Comparison of ENCODE assay signal across 16 cellular contexts in genomic region chr12:104637616-104638015, GRCh38.
DNase-seq lines count a peak whose midpoint lies in the region; ATAC-seq and TF ChIP-seq lines count a peak whose summit lies in the region.
"Had no signal": no experiment of that assay in that cellular context is flagged by ENCODE, and none has a peak within 500 bp of the region (broad histone marks: within the 10 kb centered on the region; RNA-seq: fewer than 3 reads in every experiment).

No MANE protein-coding gene starts in this region.

- H4K20me1 ChIP-seq in DND-41 (ENCODE audit: insufficient read depth, low read length), result peaks cover 62% of the 10 kb centered on the region

- H3K36me3 Mint-ChIP-seq in CD14-positive monocyte, result peaks cover 17 to 33% of the 10 kb centered on the region in 2 donors
- peaks cover 19% of the 10 kb centered on the region for H3K36me3 Mint-ChIP-seq in activated naive CD8-positive, alpha-beta T cell treated with anti-CD3 and anti-CD28 coated beads, Interleukin-2, amount 50 U/mL, for 24 hours (ENCODE audit: low read depth)

- H3K9me3 ChIP-seq in DND-41 (ENCODE audit: insufficient read depth, low read length, severe bottlenecking) (peaks cover 17% of the 10 kb centered on the region), lung (ENCODE audit: control insufficient read depth in 2 of 2, insufficient read depth in 1 of 2, low read length in 1 of 2) (no peaks in the 10 kb centered on the region), colonic mucosa (no peaks in the 10 kb centered on the region)
- H3K9me3 ChIP-seq: ovary, SJSA1, thoracic aorta had no signal

- no peak overlapping the region for H3K4me3 ChIP-seq in DND-41 (ENCODE audit: low read depth in 1 of 2, low read length in 2 of 2)
- H3K4me3 ChIP-seq in lung, result no peak overlapping the region
- H3K4me3 ChIP-seq in colonic mucosa, result no peak overlapping the region
- H3K4me3 ChIP-seq: ovary, SJSA1, thoracic aorta had no signal

- peak overlapping the region; percentile 62 to 64 for H3K4me3 Mint-ChIP-seq in CD14-positive monocyte
- H3K4me3 Mint-ChIP-seq in activated naive CD8-positive, alpha-beta T cell treated with anti-CD3 and anti-CD28 coated beads, Interleukin-2, amount 50 U/mL, for 24 hours, result peak overlapping the region; percentile 12

- H3K9me3 Mint-ChIP-seq in CD14-positive monocyte, result peaks cover 0 to 3% (median 2%) of the 10 kb centered on the region in 7 donors
- peaks cover 13% of the 10 kb centered on the region for H3K9me3 Mint-ChIP-seq in activated naive CD8-positive, alpha-beta T cell treated with anti-CD3 and anti-CD28 coated beads, Interleukin-2, amount 50 U/mL, for 24 hours

- peaks cover 0 to 3% (median 0%) of the 10 kb centered on the region in 3 donors for H3K27me3 Mint-ChIP-seq in CD14-positive monocyte (ENCODE audit: low read depth in 3 of 3)
- H3K27me3 Mint-ChIP-seq in activated naive CD8-positive, alpha-beta T cell treated with anti-CD3 and anti-CD28 coated beads, Interleukin-2, amount 50 U/mL, for 24 hours, result no peaks in the 10 kb centered on the region

- H3K27me3 ChIP-seq in DND-41 (ENCODE audit: insufficient read depth, low read length, poor library complexity) (no peaks in the 10 kb centered on the region), lung (ENCODE audit: control insufficient read depth, insufficient read depth) (no peaks in the 10 kb centered on the region), colonic mucosa (no peaks in the 10 kb centered on the region)
- H3K27me3 ChIP-seq: ovary, SJSA1 had no signal

- no peak overlapping the region for H2AFZ ChIP-seq in DND-41 (ENCODE audit: low read depth, low read length)

- H3K9ac ChIP-seq in DND-41 (ENCODE audit: low read depth, low read length) (no peak overlapping the region), colonic mucosa (ENCODE audit: low read depth in 2 of 2, low read length in 2 of 2) (no peak overlapping the region)

- intact Hi-C loops in CD14-positive monocyte (cut with micrococcal nuclease) (no loop called here), colonic mucosa (cut with DNase I) (no loop called here)

- H3K27ac ChIP-seq in DND-41 (ENCODE audit: low read length), result peak overlapping the region; percentile 42
- H3K27ac ChIP-seq in lung (ENCODE audit: low read depth in 1 of 2, low read length in 1 of 2), result peak overlapping the region in 1 of 2 donors; percentile 66
- no peak overlapping the region for H3K27ac ChIP-seq in colonic mucosa
- H3K27ac ChIP-seq: ovary, SJSA1, thoracic aorta had no signal

- 40 to 60% methylated on average over 6 of the region's 6 CpGs for WGBS in lung, 2 donors

- peak overlapping the region; percentile 92 to 99 (median 97) for H3K27ac Mint-ChIP-seq in CD14-positive monocyte
- H3K27ac Mint-ChIP-seq in activated naive CD8-positive, alpha-beta T cell treated with anti-CD3 and anti-CD28 coated beads, Interleukin-2, amount 50 U/mL, for 24 hours, result peak overlapping the region; percentile 82

- H3K4me1 Mint-ChIP-seq in CD14-positive monocyte, result peaks cover 74% of the 10 kb centered on the region
- H3K4me1 Mint-ChIP-seq in activated naive CD8-positive, alpha-beta T cell treated with anti-CD3 and anti-CD28 coated beads, Interleukin-2, amount 50 U/mL, for 24 hours, result peaks cover 46% of the 10 kb centered on the region

- no peak for ATAC-seq in DND-41 (ENCODE audit: insufficient read depth, low read depth)
- no peak for ATAC-seq in activated naive CD8-positive, alpha-beta T cell treated with anti-CD3 and anti-CD28 coated beads, Interleukin-2, amount 50 U/mL, for 24 hours
- ATAC-seq in lung (ENCODE audit: insufficient read depth, low FRiP score), result no peak

- H3K36me3 ChIP-seq in DND-41 (ENCODE audit: insufficient read depth, low read length) (peaks cover 74% of the 10 kb centered on the region), lung (ENCODE audit: control insufficient read depth in 2 of 2, insufficient read depth in 2 of 2, low read length in 2 of 2) (no peaks in the 10 kb centered on the region), colonic mucosa (no peaks in the 10 kb centered on the region)
- H3K36me3 ChIP-seq: ovary, SJSA1, thoracic aorta had no signal

- H3K4me1 ChIP-seq in DND-41 (ENCODE audit: insufficient read depth, low read length) (peaks cover 33% of the 10 kb centered on the region), lung (ENCODE audit: control insufficient read depth in 2 of 2, insufficient read depth in 2 of 2, low read length in 2 of 2) (peaks cover 5 to 10% of the 10 kb centered on the region in 2 donors), colonic mucosa (no peaks in the 10 kb centered on the region)
- H3K4me1 ChIP-seq: SJSA1 had no signal

- peak; percentile 82 for DNase-seq in CD14-positive monocyte (ENCODE audit: low spot score)
- DNase-seq in DND-41, result no peak
- DNase-seq in activated naive CD8-positive, alpha-beta T cell treated with anti-CD3 and anti-CD28 coated beads, Interleukin-2, amount 50 U/mL, for 24 hours, result no peak
- DNase-seq in lung (ENCODE audit: low spot score), result peak; percentile 31
- DNase-seq in colonic mucosa, result no peak
- DNase-seq in SKM-1 (lab: John Stamatoyannopoulos, UW; ENCODE audit: unreplicated experiment), result no peak
- no peak for DNase-seq in COR-L47 (lab: John Stamatoyannopoulos, UW)
- no peak for DNase-seq in Kasumi-1 (lab: John Stamatoyannopoulos, UW)
- DNase-seq: activated CD4-positive, alpha-beta T cell treated with anti-CD3 and anti-CD28 coated beads, Interleukin-2, amount 50 U/mL, for 4 hours; DMS 273 treated with DMSO at 0.1 percent for 48 hours; NCI-H2081; NCI-H524 treated with DMSO at 0.1 percent for 48 hours; ovary; stimulated activated CD4-positive, alpha-beta T cell treated with anti-CD3 and anti-CD28 coated beads, Interleukin-2, amount 100 ng/mL, for 48 hours had no signal

- peaks cover 97% of the 10 kb centered on the region for H3K79me2 ChIP-seq in DND-41 (ENCODE audit: insufficient read depth, low read length)

- H3K4me2 ChIP-seq in DND-41 (ENCODE audit: insufficient read depth, low read length), result no peak overlapping the region

- TF ChIP-seq CTCF in CD14-positive monocyte (IDR thresholded peaks at IDR 0.05) (no peak), DND-41 (IDR thresholded peaks at IDR 0.05; ENCODE audit: borderline replicate concordance, extremely low read depth, low read length, poor library complexity, severe bottlenecking) (no peak), lung (IDR thresholded peaks at IDR 0.05; ENCODE audit: control extremely low read depth, extremely low read depth) (no peak), colonic mucosa (IDR thresholded peaks at IDR 0.05) (no peak)

Comparison
In these comparisons a context has a peak if more than half of its experiments do, and no peak if none do; other contexts are left out.
1. DNase-seq: peak in CD14-positive monocyte (single experiment) and lung (single experiment); none in DND-41 (single experiment), activated naive CD8-positive, alpha-beta T cell treated with anti-CD3 and anti-CD28 coated beads, Interleukin-2, amount 50 U/mL, for 24 hours (single experiment), colonic mucosa (single experiment), SKM-1 (single experiment), COR-L47 (single experiment) and Kasumi-1 (0 of 2).